ENCODE assay signal across 1 cellular context in genomic region chr17:30922235-30922993, GRCh38.
TF ChIP-seq lines count a peak whose summit lies in the region.

No MANE protein-coding gene starts in this region.

TF ChIP-seq in SK-N-SH treated with all-trans-retinoic acid at 6 μM for 48 hours, 23 proteins besides CTCF, POLR2A, EP300 and RAD21 (continued from another document):
- TF ChIP-seq CSRNP3 (CRISPR knock-in tag; IDR thresholded peaks at IDR 0.05): no peak
